ENCODE assay signal across 1 cellular context in the genomic region with DNA sequence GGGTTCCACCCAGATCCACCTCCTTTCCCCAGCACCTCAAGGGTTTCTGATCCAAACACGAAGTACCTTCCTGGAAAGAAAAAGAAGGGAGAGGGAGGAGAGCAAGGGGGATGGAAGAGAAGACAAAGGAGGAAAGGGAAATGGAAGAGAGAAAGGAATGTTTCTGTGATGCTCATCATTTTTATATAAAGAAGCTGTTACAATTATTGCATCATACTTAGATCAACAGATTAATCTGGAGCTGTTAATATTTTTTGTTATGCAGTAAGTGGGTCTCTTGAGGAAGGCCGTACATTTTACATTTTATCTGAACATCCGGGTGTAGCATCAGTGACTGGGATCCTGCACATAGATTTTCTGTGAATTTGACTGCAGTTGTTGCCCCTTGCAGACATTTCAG.
TF ChIP-seq lines count a peak whose summit lies in the region.

No MANE protein-coding gene starts in this region.

TF ChIP-seq in K562, 482 proteins besides CTCF, POLR2A, EP300 and RAD21 (continued from another document):
- TF ChIP-seq, protein P1, sequence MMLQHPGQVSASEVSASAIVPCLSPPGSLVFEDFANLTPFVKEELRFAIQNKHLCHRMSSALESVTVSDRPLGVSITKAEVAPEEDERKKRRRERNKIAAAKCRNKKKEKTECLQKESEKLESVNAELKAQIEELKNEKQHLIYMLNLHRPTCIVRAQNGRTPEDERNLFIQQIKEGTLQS (IDR thresholded peaks at IDR 0.05), result peak; percentile 63
- TF ChIP-seq, protein P1 (CRISPR knock-in tag; conservative IDR thresholded peaks at IDR 0.05), result no peak
- TF ChIP-seq ILF3 (IDR thresholded peaks at IDR 0.05; ENCODE audit: borderline replicate concordance), result no peak
